ENCODE assay signal across 1 cellular context in the genomic region with DNA sequence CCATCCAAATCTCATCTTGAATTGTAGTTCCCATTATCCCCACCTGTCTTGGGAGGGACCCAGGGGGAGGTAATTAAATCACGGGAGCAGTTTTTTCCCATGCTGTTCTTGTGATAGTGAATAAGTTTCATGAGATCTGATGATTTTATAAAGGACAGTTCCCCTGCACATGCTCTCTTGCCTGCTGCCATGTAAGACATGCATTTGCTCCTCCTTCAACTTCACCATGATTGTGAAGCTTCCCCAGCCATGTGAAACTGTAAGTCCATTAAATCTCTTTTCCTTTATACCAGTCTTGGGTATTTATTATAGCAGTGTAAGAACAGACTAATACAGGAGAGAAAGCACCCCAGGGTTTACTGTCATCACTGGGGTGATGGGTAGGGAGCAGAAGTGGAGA.
TF ChIP-seq lines count a peak whose summit lies in the region.

No MANE protein-coding gene starts in this region.

TF ChIP-seq in HepG2, 621 proteins besides CTCF, POLR2A, EP300 and RAD21 (continued from another document):
- TF ChIP-seq, protein P1, sequence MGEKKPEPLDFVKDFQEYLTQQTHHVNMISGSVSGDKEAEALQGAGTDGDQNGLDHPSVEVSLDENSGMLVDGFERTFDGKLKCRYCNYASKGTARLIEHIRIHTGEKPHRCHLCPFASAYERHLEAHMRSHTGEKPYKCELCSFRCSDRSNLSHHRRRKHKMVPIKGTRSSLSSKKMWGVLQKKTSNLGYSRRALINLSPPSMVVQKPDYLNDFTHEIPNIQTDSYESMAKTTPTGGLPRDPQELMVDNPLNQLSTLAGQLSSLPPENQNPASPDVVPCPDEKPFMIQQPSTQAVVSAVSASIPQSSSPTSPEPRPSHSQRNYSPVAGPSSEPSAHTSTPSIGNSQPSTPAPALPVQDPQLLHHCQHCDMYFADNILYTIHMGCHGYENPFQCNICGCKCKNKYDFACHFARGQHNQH (CRISPR knock-in tag; IDR thresholded peaks at IDR 0.05): no peak
- TF ChIP-seq ZNF431 (CRISPR knock-in tag; IDR thresholded peaks at IDR 0.05; ENCODE audit: borderline replicate concordance, low read depth): 0 out of 2 replicates have a peak, but pooled peaks have one; percentile 70
